ENCODE assay signal across 13 cellular contexts in the genomic region with DNA sequence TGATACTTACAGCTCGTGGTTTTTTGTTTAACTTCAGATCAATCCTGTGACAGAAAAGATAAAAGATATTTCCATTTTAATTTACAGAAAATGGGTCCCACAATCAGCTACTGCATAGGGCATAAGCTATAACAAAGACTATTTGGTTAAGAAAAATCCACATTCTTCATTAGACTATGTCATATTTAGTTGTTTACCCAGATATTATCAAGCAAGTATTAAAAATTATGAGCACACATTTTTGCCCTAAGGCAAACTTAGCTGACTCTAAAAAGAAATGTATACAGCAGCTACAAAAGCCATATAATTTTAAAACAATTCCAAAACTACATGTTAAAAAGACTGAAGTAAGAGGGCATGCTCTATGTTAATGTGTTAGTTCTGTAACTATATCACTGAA. TPM values are rescaled to one million over a fixed set of nuclear protein-coding genes. Genes with fewer than 3 reads are reported as not detected.
DNase-seq lines count a peak whose midpoint lies in the region; ATAC-seq and TF ChIP-seq lines count a peak whose summit lies in the region.
"Had no signal": no experiment of that assay in that cellular context is flagged by ENCODE, and none has a peak within 500 bp of the region (broad histone marks: within the 10 kb centered on the region; RNA-seq: fewer than 3 reads in every experiment).

No MANE protein-coding gene starts in this region.

- no peaks in the 10 kb centered on the region for H3K27me3 ChIP-seq in CD4-positive, alpha-beta T cell (ENCODE audit: control insufficient read depth, insufficient read depth, low read length)
- no peaks in the 10 kb centered on the region for H3K27me3 ChIP-seq in IMR-90 (ENCODE audit: control insufficient read depth, insufficient read depth, low read length)
- no peaks in the 10 kb centered on the region for H3K27me3 ChIP-seq in prostate gland (replicated peaks; ENCODE audit: insufficient read depth)
- H3K27me3 ChIP-seq: SJSA1 had no signal

- BruUV-seq in IMR-90 (replicated peaks; lab: Mats Ljungman, UMichigan), result no TSS peak

- H2AFZ ChIP-seq in IMR-90 (replicated peaks; ENCODE audit: low read length, poor library complexity), result no peak overlapping the region

- TF ChIP-seq RAD21 in IMR-90 (IDR thresholded peaks at IDR 0.05; ENCODE audit: low read length), result no peak

- no peak overlapping the region for H4K5ac ChIP-seq in IMR-90 (ENCODE audit: low read depth, low read length)

- DNase-seq in CD4-positive, alpha-beta T cell, result no peak
- DNase-seq in IMR-90 (no peak), SK-N-MC (ENCODE audit: low read depth, low spot score) (peak; percentile 26), prostate gland (ENCODE audit: low spot score) (no peak), left ventricle myocardium superior (no peak)
- DNase-seq in activated CD4-positive, alpha-beta T cell treated with anti-CD3 and anti-CD28 coated beads, Interleukin-2, amount 10 ng/mL, durations not matched to agents 24 days and 14 days, result no peak
- DNase-seq: Calu3, NCI-H1105, NCI-H2171 treated with DMSO at 0.1 percent for 48 hours, NCI-H446 treated with DMSO at 0.1 percent for 48 hours had no signal

- TF ChIP-seq POLR2A in IMR-90 (IDR thresholded peaks at IDR 0.05; ENCODE audit: low read depth, low read length) (no peak), prostate gland (IDR thresholded peaks at IDR 0.05) (no peak)

- H3K4me1 Mint-ChIP-seq in CD4-positive, alpha-beta T cell (ENCODE audit: low read depth), result peaks cover 22% of the 10 kb centered on the region
- H3K4me1 Mint-ChIP-seq in activated CD4-positive, alpha-beta T cell treated with anti-CD3 and anti-CD28 coated beads, Interleukin-2, amount 10 ng/mL, durations not matched to agents 24 days and 14 days, result peaks cover 6% of the 10 kb centered on the region

- no peak overlapping the region for H2BK120ac ChIP-seq in IMR-90 (ENCODE audit: low read depth, low read length)

- H3K36me3 Mint-ChIP-seq in CD4-positive, alpha-beta T cell (ENCODE audit: low read depth), result peaks cover 73% of the 10 kb centered on the region
- peaks cover 38% of the 10 kb centered on the region for H3K36me3 Mint-ChIP-seq in activated CD4-positive, alpha-beta T cell treated with anti-CD3 and anti-CD28 coated beads, Interleukin-2, amount 10 ng/mL, durations not matched to agents 24 days and 14 days (ENCODE audit: low read depth)

- H3K27ac ChIP-seq in CD4-positive, alpha-beta T cell (ENCODE audit: low read depth, low read length), result no peak overlapping the region
- H3K27ac ChIP-seq in IMR-90 (ENCODE audit: insufficient read depth, low read length), result no peak overlapping the region
- H3K27ac ChIP-seq in SK-N-MC, result peak overlapping the region; percentile 49
- peak overlapping the region; percentile 52 to 97 for H3K27ac ChIP-seq in prostate gland
- H3K27ac ChIP-seq: SJSA1 had no signal

- H3K4me3 ChIP-seq in IMR-90 (ENCODE audit: insufficient read depth, low read depth, low read length) (no peak overlapping the region), SK-N-MC (no peak overlapping the region), prostate gland (no peak overlapping the region)
- H3K4me3 ChIP-seq: K562, SJSA1 had no signal

- in situ Hi-C loops in IMR-90 (cut with MboI; ENCODE audit: low sequenced_read_pairs), result no loop called here

- no peaks in the 10 kb centered on the region for H3K9me3 ChIP-seq in CD4-positive, alpha-beta T cell (ENCODE audit: control insufficient read depth, low read length)
- no peaks in the 10 kb centered on the region for H3K9me3 ChIP-seq in IMR-90 (ENCODE audit: control insufficient read depth, insufficient read depth, low read length)
- H3K9me3 ChIP-seq in SK-N-MC (ENCODE audit: low read depth, low read length), result no peaks in the 10 kb centered on the region
- H3K9me3 ChIP-seq in prostate gland, result no peaks in the 10 kb centered on the region
- H3K9me3 ChIP-seq: SJSA1 had no signal

- H3K9me1 ChIP-seq in IMR-90 (ENCODE audit: insufficient read depth, low read length), result no peaks in the 10 kb centered on the region

- no peak overlapping the region for H4K91ac ChIP-seq in IMR-90 (ENCODE audit: insufficient read depth, low read depth, low read length)

- no peaks in the 10 kb centered on the region for H3K9me3 Mint-ChIP-seq in CD4-positive, alpha-beta T cell
- H3K9me3 Mint-ChIP-seq in activated CD4-positive, alpha-beta T cell treated with anti-CD3 and anti-CD28 coated beads, Interleukin-2, amount 10 ng/mL, durations not matched to agents 24 days and 14 days, result no peaks in the 10 kb centered on the region

- no peak overlapping the region for H3K9ac ChIP-seq in IMR-90 (ENCODE audit: low read depth, low read length)
- peak overlapping the region; percentile 56 for H3K9ac ChIP-seq in SK-N-MC (ENCODE audit: insufficient read length)

- H3K27ac Mint-ChIP-seq in CD4-positive, alpha-beta T cell, result peak overlapping the region; percentile 17
- no peak overlapping the region for H3K27ac Mint-ChIP-seq in activated CD4-positive, alpha-beta T cell treated with anti-CD3 and anti-CD28 coated beads, Interleukin-2, amount 10 ng/mL, durations not matched to agents 24 days and 14 days

- H2AK5ac ChIP-seq in IMR-90 (ENCODE audit: low read depth, low read length), result no peak overlapping the region

- no peak overlapping the region for H2BK20ac ChIP-seq in IMR-90 (ENCODE audit: low read depth, low read length)

- H3K36me3 ChIP-seq in IMR-90 (ENCODE audit: control insufficient read depth, insufficient read depth, low read length) (peaks cover 29% of the 10 kb centered on the region), SK-N-MC (ENCODE audit: insufficient read depth, low read length) (peaks cover 40% of the 10 kb centered on the region), prostate gland (peaks cover 0 to 5% of the 10 kb centered on the region in 2 donors)

- no peak overlapping the region for H2AK9ac ChIP-seq in IMR-90 (replicated peaks; ENCODE audit: low read depth, low read length, poor library complexity)

- H3K18ac ChIP-seq in IMR-90 (ENCODE audit: low read depth, low read length), result no peak overlapping the region

- H3K14ac ChIP-seq in IMR-90 (replicated peaks; ENCODE audit: low read depth, low read length), result no peak overlapping the region

- no peaks in the 10 kb centered on the region for H3K4me1 ChIP-seq in IMR-90 (ENCODE audit: control insufficient read depth, insufficient read depth, low read length)
- H3K4me1 ChIP-seq in prostate gland (replicated peaks), result peaks cover 14% of the 10 kb centered on the region

- intact Hi-C loops in CD4-positive, alpha-beta T cell (cut with DNase I, micrococcal nuclease), result no loop called here
- intact Hi-C loops in IMR-90 (cut with micrococcal nuclease) (no loop called here), prostate gland (cut with DNase I) (no loop called here), left ventricle myocardium superior (cut with micrococcal nuclease) (no loop called here)
- intact Hi-C loops in activated CD4-positive, alpha-beta T cell treated with anti-CD3 and anti-CD28 coated beads, Interleukin-2, amount 10 ng/mL, durations not matched to agents 24 days and 14 days (cut with micrococcal nuclease), result no loop called here

- H3K4me3 Mint-ChIP-seq in CD4-positive, alpha-beta T cell, result no peak overlapping the region
- H3K4me3 Mint-ChIP-seq in activated CD4-positive, alpha-beta T cell treated with anti-CD3 and anti-CD28 coated beads, Interleukin-2, amount 10 ng/mL, durations not matched to agents 24 days and 14 days, result no peak overlapping the region

- H3K56ac ChIP-seq in IMR-90 (ENCODE audit: extremely low read depth, insufficient read depth, low read length), result no peak overlapping the region

- no peak overlapping the region for H3K4me2 ChIP-seq in IMR-90 (ENCODE audit: low read depth, low read length)

- H2BK15ac ChIP-seq in IMR-90 (ENCODE audit: low read depth, low read length), result no peak overlapping the region

- POLR2A ChIA-PET in CD4-positive, alpha-beta T cell (lab: Charles Lee), result interaction anchor here (1.1 to 3.0 kb wide), 2 partner anchors 17 to 19 kb away, joined by 3 to 8 read pairs; a partner anchor contains a TSS
- POLR2A ChIA-PET in IMR-90 (lab: Charles Lee; ENCODE audit: unreplicated experiment), result no interaction called here

- dilution Hi-C loops in IMR-90 (cut with HindIII; ENCODE audit: low sequenced_read_pairs, unreplicated experiment), result no loop called here

- TF ChIP-seq CTCF in CD4-positive, alpha-beta T cell (IDR thresholded peaks at IDR 0.05), result no peak
- TF ChIP-seq CTCF in IMR-90 (conservative IDR thresholded peaks at IDR 0.05; ENCODE audit: low read depth, low read length), result no peak
- no peak for TF ChIP-seq CTCF in prostate gland (IDR thresholded peaks at IDR 0.05)

- no peak overlapping the region for H3K4ac ChIP-seq in IMR-90 (ENCODE audit: low read depth, low read length)

- ATAC-seq in CD4-positive, alpha-beta T cell (ENCODE audit: poor library complexity), result no peak
- ATAC-seq in IMR-90 (ENCODE audit: low read depth) (peak; percentile 49; the same call in 1 of the 2 replicates), GM21786 (IDR thresholded peaks at IDR 0.05; ENCODE audit: unreplicated experiment) (no peak), left ventricle myocardium superior (no peak)
- ATAC-seq: K562 had no signal

- H3K23ac ChIP-seq in IMR-90 (ENCODE audit: low read depth, low read length), result no peak overlapping the region

- no peak overlapping the region for H4K8ac ChIP-seq in IMR-90 (ENCODE audit: low read depth in 2 of 2, low read length in 2 of 2)

- H3K27me3 Mint-ChIP-seq in CD4-positive, alpha-beta T cell, result no peaks in the 10 kb centered on the region
- H3K27me3 Mint-ChIP-seq in activated CD4-positive, alpha-beta T cell treated with anti-CD3 and anti-CD28 coated beads, Interleukin-2, amount 10 ng/mL, durations not matched to agents 24 days and 14 days, result no peaks in the 10 kb centered on the region

- peaks cover 16 to 25% of the 10 kb centered on the region in 2 experiments; a peak in 3 of 4 replicates for H3K79me1 ChIP-seq in IMR-90 (ENCODE audit: low read depth in 1 of 2, low read length in 2 of 2)

- CTCF ChIA-PET in CD4-positive, alpha-beta T cell (lab: Charles Lee), result interaction anchor here (0.6 to 3.4 kb wide), 6 partner anchors 9 to 38 kb away, joined by 3 to 14 read pairs (median 4); a partner anchor contains a TSS
- CTCF ChIA-PET in IMR-90 (lab: Yijun Ruan, JAX), result interaction anchor here (0.6 to 2.2 kb wide), 3 partner anchors 8 to 36 kb away, joined by 6 to 13 read pairs (median 7); a partner anchor contains a TSS

- WGBS in IMR-90 (ENCODE audit: extremely low coverage in 2 of 2, insufficient read length in 1 of 2), 2 experiments, result no CpG with 5 or more reads among the region's 1 CpG
- 45% methylated on average over 1 of the region's 1 CpG for WGBS in prostate gland

- 0 out of 2 replicates have a peak, but pooled peaks cover 4% of the 10 kb centered on the region for H4K20me1 ChIP-seq in IMR-90 (ENCODE audit: insufficient read depth, low read length)

- H2BK5ac ChIP-seq in IMR-90 (ENCODE audit: low read depth, low read length, poor library complexity, severe bottlenecking), result no peak overlapping the region

RNA-seq across cellular contexts. Expression of a gene that starts 18.7 kb away (rescaled TPM):
- 10 to 100 TPM; 39.0 to 41.5 TPM for total RNA-seq in CD4-positive, alpha-beta T cell
- 36.2 and 44.4 TPM in 2 replicates for total RNA-seq in IMR-90 (2012; rRNA removed)
- 36.4 and 40.7 TPM in 2 replicates for polyA plus RNA-seq in IMR-90 (2012; rRNA removed)
- 21.0 and 27.4 TPM in 2 replicates for polyA plus RNA-seq in IMR-90 (2012; cell fraction: cytosol; rRNA removed)
- polyA plus RNA-seq in IMR-90 (2012; cell fraction: nucleus; rRNA removed; ENCODE audit: low replicate concordance), result 12.4 and 51.2 TPM in 2 replicates
- 100 to 1,000 TPM; 175 to 252 TPM for total RNA-seq in prostate gland
- 94.4 and 95.6 TPM in 2 replicates for total RNA-seq in activated CD4-positive, alpha-beta T cell treated with anti-CD3 and anti-CD28 coated beads, Interleukin-2, amount 10 ng/mL, durations not matched to agents 24 days and 14 days
- 35.7 TPM for total RNA-seq in left ventricle myocardium superior

RNA-seq across cellular contexts. Expression of a gene that starts 21.5 kb away (rescaled TPM):
- total RNA-seq in CD4-positive, alpha-beta T cell, result 100 to 1,000 TPM; 164 to 165 TPM
- 3.1 and 3.8 TPM in 2 replicates for total RNA-seq in IMR-90 (2012; rRNA removed)
- polyA plus RNA-seq in IMR-90 (2012; rRNA removed), result 14.2 and 15.2 TPM in 2 replicates
- polyA plus RNA-seq in IMR-90 (2012; cell fraction: cytosol; rRNA removed), result 9.8 and 20.0 TPM in 2 replicates
- polyA plus RNA-seq in IMR-90 (2012; cell fraction: nucleus; rRNA removed; ENCODE audit: low replicate concordance), result 51.5 and 67.1 TPM in 2 replicates
- total RNA-seq in prostate gland, result 10 to 100 TPM; 74.4 to 97.1 TPM
- total RNA-seq in activated CD4-positive, alpha-beta T cell treated with anti-CD3 and anti-CD28 coated beads, Interleukin-2, amount 10 ng/mL, durations not matched to agents 24 days and 14 days, result 39.3 and 40.4 TPM in 2 replicates
- total RNA-seq in left ventricle myocardium superior, result 4.3 TPM

RNA-seq across cellular contexts. Expression of a gene that starts 58.2 kb away (rescaled TPM):
- 10 to 100 TPM; 57.9 to 64.7 TPM for total RNA-seq in CD4-positive, alpha-beta T cell
- 11.3 and 13.9 TPM in 2 replicates for total RNA-seq in IMR-90 (2012; rRNA removed)
- 6.8 and 7.7 TPM in 2 replicates for polyA plus RNA-seq in IMR-90 (2012; rRNA removed)
- 6.9 and 9.1 TPM in 2 replicates for polyA plus RNA-seq in IMR-90 (2012; cell fraction: cytosol; rRNA removed)
- 5.5 and 12.0 TPM in 2 replicates for polyA plus RNA-seq in IMR-90 (2012; cell fraction: nucleus; rRNA removed; ENCODE audit: low replicate concordance)
- 10 to 100 TPM; 27.6 to 45.7 TPM for total RNA-seq in prostate gland
- total RNA-seq in activated CD4-positive, alpha-beta T cell treated with anti-CD3 and anti-CD28 coated beads, Interleukin-2, amount 10 ng/mL, durations not matched to agents 24 days and 14 days, result 22.7 and 25.4 TPM in 2 replicates
- 9.7 TPM for total RNA-seq in left ventricle myocardium superior

Comparison
In these comparisons a context has a peak if more than half of its experiments do, and no peak if none do; other contexts are left out.
1. H3K27ac ChIP-seq: peak in SK-N-MC (single experiment) and prostate gland (2 of 2); none in CD4-positive, alpha-beta T cell (single experiment) and IMR-90 (single experiment).